Comparison of ENCODE assay signal across 17 cellular contexts in the genomic region with DNA sequence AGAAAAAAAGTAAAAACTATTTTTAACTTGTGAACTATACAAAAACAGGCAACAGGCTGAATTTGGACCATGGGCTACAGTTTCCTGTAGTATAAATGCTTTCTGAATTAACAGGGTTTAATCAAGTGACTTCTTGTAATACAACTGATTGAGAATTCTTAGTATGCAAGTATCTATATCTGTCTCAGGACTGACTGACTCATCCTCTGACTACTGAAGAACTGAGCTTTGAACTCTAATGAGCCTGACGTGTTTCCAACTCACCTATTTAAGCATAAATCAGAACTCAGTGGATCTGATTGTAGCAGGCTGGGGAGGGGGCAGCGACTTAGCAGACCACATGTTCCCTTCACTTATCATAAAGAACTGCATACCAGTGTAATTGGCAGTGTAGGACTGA. TPM values are rescaled to one million over a fixed set of nuclear protein-coding genes. Genes with fewer than 3 reads are reported as not detected.
DNase-seq lines count a peak whose midpoint lies in the region; ATAC-seq and TF ChIP-seq lines count a peak whose summit lies in the region.
"Had no signal": no experiment of that assay in that cellular context is flagged by ENCODE, and none has a peak within 500 bp of the region (broad histone marks: within the 10 kb centered on the region; RNA-seq: fewer than 3 reads in every experiment).

No MANE protein-coding gene starts in this region.

- peaks cover 0 to 3% of the 10 kb centered on the region in 2 donors for H3K4me1 ChIP-seq in thyroid gland
- H3K4me1 ChIP-seq: prostate gland had no signal

- no peak for TF ChIP-seq CTCF in thyroid gland (IDR thresholded peaks at IDR 0.05)

- DNase-seq in Caki2 (ENCODE audit: low read depth) (peak; percentile 16), HCEC 1CT (peak; percentile 72), kidney tubule cell (ENCODE audit: low spot score) (peak; percentile 88), thyroid gland (no peak), A172 (ENCODE audit: low spot score) (no peak), NOMO-1 treated with dmso at 0.1 percent for 144 hours (lab: John Stamatoyannopoulos, UW; ENCODE audit: unreplicated experiment) (no peak)
- no peak for DNase-seq in activated naive CD8-positive, alpha-beta T cell treated with anti-CD3 and anti-CD28 coated beads for 36 hours
- DNase-seq: activated T-cell treated with anti-CD3 and anti-CD28 coated beads, Interleukin-2, amount 50 U/mL, for 24 hours; anterior cingulate cortex; C1 segment of cervical spinal cord; NCI-H748 treated with DMSO at 0.1 percent for 48 hours had no signal

- no peak overlapping the region for H3K4me3 ChIP-seq in thyroid gland (replicated peaks in 1 of 3)
- H3K4me3 ChIP-seq: gastroesophageal sphincter, prostate gland had no signal

- H3K27me3 ChIP-seq in thyroid gland: no peaks in the 10 kb centered on the region
- H3K27me3 ChIP-seq: gastroesophageal sphincter had no signal

- intact Hi-C loops in thyroid gland (cut with DNase I): no loop called here

- no peak overlapping the region for H3K27ac ChIP-seq in thyroid gland
- H3K27ac ChIP-seq: prostate gland had no signal

- no peaks in the 10 kb centered on the region for H3K36me3 ChIP-seq in thyroid gland
- H3K36me3 ChIP-seq: gastroesophageal sphincter, prostate gland had no signal

- H3K9me3 Mint-ChIP-seq in activated naive CD8-positive, alpha-beta T cell treated with anti-CD3 and anti-CD28 coated beads for 36 hours: no peaks in the 10 kb centered on the region
- H3K9me3 Mint-ChIP-seq: activated T-cell treated with anti-CD3 and anti-CD28 coated beads, Interleukin-2, amount 50 U/mL, for 24 hours; stimulated activated naive CD8-positive, alpha-beta T cell treated with anti-CD3 and anti-CD28 coated beads, Interleukin-15, Interleukin-2, amounts not matched to agents 100 ng/mL and 50 ng/mL, for 24 hours had no signal

- no peak overlapping the region for H3K4me3 Mint-ChIP-seq in activated naive CD8-positive, alpha-beta T cell treated with anti-CD3 and anti-CD28 coated beads for 36 hours
- H3K4me3 Mint-ChIP-seq: activated T-cell treated with anti-CD3 and anti-CD28 coated beads, Interleukin-2, amount 50 U/mL, for 24 hours; stimulated activated naive CD8-positive, alpha-beta T cell treated with anti-CD3 and anti-CD28 coated beads, Interleukin-15, Interleukin-2, amounts not matched to agents 100 ng/mL and 50 ng/mL, for 24 hours had no signal

- peak overlapping the region; percentile 8 for H3K27ac Mint-ChIP-seq in activated naive CD8-positive, alpha-beta T cell treated with anti-CD3 and anti-CD28 coated beads for 36 hours
- H3K27ac Mint-ChIP-seq: activated T-cell treated with anti-CD3 and anti-CD28 coated beads, Interleukin-2, amount 50 U/mL, for 24 hours; stimulated activated naive CD8-positive, alpha-beta T cell treated with anti-CD3 and anti-CD28 coated beads, Interleukin-15, Interleukin-2, amounts not matched to agents 100 ng/mL and 50 ng/mL, for 24 hours had no signal

- WGBS in thyroid gland, 2 donors: 76 to 89% methylated on average over 2 of the region's 2 CpGs

- no peaks in the 10 kb centered on the region for H3K9me3 ChIP-seq in thyroid gland
- H3K9me3 ChIP-seq: gastroesophageal sphincter, prostate gland had no signal

- in situ Hi-C loops in Caki2 (cut with HindIII; ENCODE audit: low pct_unique_long_range_greater_than_20kb, low sequenced_read_pairs): no loop called here

- ATAC-seq in HG02763 (IDR thresholded peaks at IDR 0.05; ENCODE audit: unreplicated experiment): no peak
- ATAC-seq: gastroesophageal sphincter had no signal

- no peak for TF ChIP-seq POLR2A in thyroid gland (IDR thresholded peaks at IDR 0.05)

- H3K27me3 Mint-ChIP-seq in activated naive CD8-positive, alpha-beta T cell treated with anti-CD3 and anti-CD28 coated beads for 36 hours: peaks cover 34% of the 10 kb centered on the region

- H3K36me3 Mint-ChIP-seq in activated naive CD8-positive, alpha-beta T cell treated with anti-CD3 and anti-CD28 coated beads for 36 hours: no peaks in the 10 kb centered on the region

- peaks cover 16% of the 10 kb centered on the region for H3K4me1 Mint-ChIP-seq in activated naive CD8-positive, alpha-beta T cell treated with anti-CD3 and anti-CD28 coated beads for 36 hours

RNA-seq across cellular contexts. Expression of gene SPATA4, which starts 7.8 kb away (rescaled TPM):
- total RNA-seq in Caki2 (2014; rRNA removed; shearing (Covaris generic); ENCODE audit: low replicate concordance): not detected in 2 replicates
- not detected for total RNA-seq in activated naive CD8-positive, alpha-beta T cell treated with anti-CD3 and anti-CD28 coated beads for 36 hours
- total RNA-seq in thyroid gland: 1 to 10 TPM in 2 of 4 donors, under 1 TPM in 2; 0.40 to 2.2 (median 1.1) TPM
- 0.19 TPM in 1 of 2 replicates, not detected in the other for total RNA-seq in A172 (2014; rRNA removed; shearing (Covaris generic))
- total RNA-seq: G401, SK-MEL-5 had no signal

Comparison
In these comparisons a context has a peak if more than half of its experiments do, and no peak if none do; other contexts are left out.
1. DNase-seq: peak in Caki2 (single experiment), HCEC 1CT (single experiment) and kidney tubule cell (single experiment); none in activated naive CD8-positive, alpha-beta T cell treated with anti-CD3 and anti-CD28 coated beads for 36 hours (single experiment), thyroid gland (0 of 2), A172 (single experiment) and NOMO-1 treated with dmso at 0.1 percent for 144 hours (single experiment).